In the genomic region with DNA sequence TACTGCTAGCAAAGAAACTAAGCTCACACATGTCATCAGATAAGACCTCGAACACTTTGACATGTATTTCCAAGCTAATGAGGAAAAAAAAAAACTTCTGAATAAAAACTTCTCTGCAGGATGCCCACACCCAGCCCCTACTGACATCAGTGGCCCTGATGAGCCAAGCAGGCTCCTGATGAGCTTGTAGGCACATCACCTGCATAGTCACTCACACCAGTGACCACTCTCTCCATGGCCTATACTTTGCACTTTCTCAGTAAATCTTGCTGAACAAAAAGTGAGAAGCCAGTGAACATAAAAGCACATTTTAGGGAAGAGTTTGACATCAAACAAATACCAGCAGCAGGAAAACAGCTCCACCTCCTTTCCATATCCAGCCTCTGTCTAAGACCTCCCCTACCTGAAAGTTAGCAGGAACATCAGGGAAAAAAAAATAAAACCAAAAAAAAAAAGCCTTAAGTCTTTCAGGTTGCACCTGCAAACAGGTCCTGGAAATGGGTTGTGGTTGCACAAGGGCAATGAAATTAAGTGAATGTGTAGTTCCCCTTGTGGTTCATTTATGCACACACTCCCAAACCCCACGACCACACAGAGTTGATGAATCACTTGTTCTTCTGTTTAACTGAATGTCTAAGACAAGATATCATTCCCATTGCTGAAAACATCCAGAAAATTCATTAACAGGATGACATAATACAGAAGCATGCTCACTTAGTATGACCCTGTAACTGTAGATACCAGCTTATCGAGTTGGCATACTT, we compare ENCODE assay signal across 14 cellular contexts.
DNase-seq lines count a peak whose midpoint lies in the region; ATAC-seq, FAIRE-seq and TF ChIP-seq lines count a peak whose summit lies in the region.
"Had no signal": no experiment of that assay in that cellular context is flagged by ENCODE, and none has a peak within 500 bp of the region (broad histone marks: within the 10 kb centered on the region; RNA-seq: fewer than 3 reads in every experiment).

No MANE protein-coding gene starts in this region.

- BruUV-seq in A673 (replicated peaks; lab: Mats Ljungman, UMichigan) = no TSS peak

- no peak overlapping the region for H3K4me3 ChIP-seq in KMS-11 (IDR thresholded peaks at IDR 0.05; ENCODE audit: insufficient read depth, low read depth, low read length)
- H3K4me3 ChIP-seq in epithelial cell of esophagus (ENCODE audit: low read length) = no peak overlapping the region
- H3K4me3 ChIP-seq in small intestine (ENCODE audit: low read depth in 1 of 2, low read length in 2 of 2) = no peak overlapping the region
- H3K4me3 ChIP-seq in A673 (ENCODE audit: low read depth, low read length, poor library complexity, severe bottlenecking) = no peak overlapping the region
- H3K4me3 ChIP-seq: dorsolateral prefrontal cortex, gastroesophageal sphincter, SK-N-MC had no signal

- ATAC-seq in GM18511 (IDR thresholded peaks at IDR 0.05; ENCODE audit: unreplicated experiment) (peak; percentile 79), GM21619 (IDR thresholded peaks at IDR 0.05; ENCODE audit: unreplicated experiment) (peak; percentile 58)
- ATAC-seq: gastroesophageal sphincter, left lobe of liver had no signal

- CTCF ChIA-PET in A673 (lab: Charles Lee) = no interaction called here

- H3K27ac ChIP-seq in KMS-11 = peak overlapping the region; percentile 20; the same call in 1 of the 2 replicates
- no peak overlapping the region for H3K27ac ChIP-seq in small intestine (ENCODE audit: low read depth in 1 of 2, low read length in 1 of 2)
- no peak overlapping the region for H3K27ac ChIP-seq in A673 (ENCODE audit: low read depth, low read length, poor library complexity, severe bottlenecking)
- H3K27ac ChIP-seq: dorsolateral prefrontal cortex, gastroesophageal sphincter, SK-N-MC had no signal

- no peaks in the 10 kb centered on the region for H3K27me3 ChIP-seq in KMS-11 (ENCODE audit: insufficient read depth, low read depth)
- H3K27me3 ChIP-seq in small intestine (ENCODE audit: control insufficient read depth in 2 of 2, insufficient read depth in 2 of 2, low read length in 2 of 2) = no peaks in the 10 kb centered on the region
- H3K27me3 ChIP-seq in A673 (replicated peaks; ENCODE audit: insufficient read depth, low read depth, low read length, poor library complexity) = peaks cover 63% of the 10 kb centered on the region

- no peaks in the 10 kb centered on the region for H4K20me1 ChIP-seq in KMS-11 (ENCODE audit: insufficient read depth)

- FAIRE-seq in small intestine (lab: Jason Lieb, UNC) = no peak

- H3K9ac ChIP-seq in KMS-11 = no peak overlapping the region

- H3K4me1 ChIP-seq in KMS-11 (ENCODE audit: low read depth, poor library complexity, severe bottlenecking) (peaks cover 28% of the 10 kb centered on the region), small intestine (ENCODE audit: control insufficient read depth in 2 of 2, insufficient read depth in 1 of 2, low read depth in 1 of 2, low read length in 1 of 2) (no peaks in the 10 kb centered on the region), A673 (ENCODE audit: insufficient read depth, low read length, poor library complexity, severe bottlenecking) (no peaks in the 10 kb centered on the region)
- H3K4me1 ChIP-seq: gastroesophageal sphincter had no signal

- TF ChIP-seq CTCF in KMS-11 (conservative IDR thresholded peaks at IDR 0.05; ENCODE audit: low read depth, low read length) (no peak), epithelial cell of esophagus (IDR thresholded peaks at IDR 0.05; ENCODE audit: insufficient read depth, low read depth, low read length, missing control alignments) (no peak), A673 (conservative IDR thresholded peaks at IDR 0.05; ENCODE audit: low read depth, low read length) (no peak)

- H3K36me3 ChIP-seq in KMS-11 (ENCODE audit: insufficient read depth) (no peaks in the 10 kb centered on the region), small intestine (ENCODE audit: control insufficient read depth in 2 of 2, insufficient read depth in 2 of 2, low read length in 2 of 2) (no peaks in the 10 kb centered on the region), A673 (ENCODE audit: insufficient read depth, low read length, poor library complexity, severe bottlenecking) (no peaks in the 10 kb centered on the region)
- H3K36me3 ChIP-seq: gastroesophageal sphincter had no signal

- H3K9me3 ChIP-seq in small intestine (ENCODE audit: control insufficient read depth, low read depth) (no peaks in the 10 kb centered on the region), A673 (ENCODE audit: low read depth, low read length, poor library complexity, severe bottlenecking) (no peaks in the 10 kb centered on the region)
- H3K9me3 ChIP-seq: gastroesophageal sphincter had no signal

- H3K79me2 ChIP-seq in KMS-11 (ENCODE audit: insufficient read depth, low read depth) = no peaks in the 10 kb centered on the region

- H3K4me2 ChIP-seq in KMS-11 = peak overlapping the region; percentile 49

- POLR2A ChIA-PET in A673 (lab: Charles Lee; ENCODE audit: low non-redundant PET) = no interaction called here

- intact Hi-C loops in A673 (cut with micrococcal nuclease; ENCODE audit: unreplicated experiment) = no loop called here

- H2AFZ ChIP-seq in KMS-11 (ENCODE audit: low read depth) = no peak overlapping the region

- WGBS in small intestine, 3 donors = 33 to 52% (median 45%) methylated on average over 3 of the region's 3 CpGs

- peak; percentile 4 for DNase-seq in epithelial cell of esophagus (ENCODE audit: low read depth)
- DNase-seq in T-helper 1 cell = no peak
- DNase-seq in NCI-H187 (lab: John Stamatoyannopoulos, UW) = no peak
- DNase-seq in small intestine = no peak
- DNase-seq in A673 (ENCODE audit: low spot score) = no peak
- DNase-seq: activated CD4-positive, alpha-beta T cell treated with anti-CD3 and anti-CD28 coated beads, Interleukin-2, amount 50 U/mL, for 4 hours; dorsolateral prefrontal cortex; NCI-H510A had no signal
